ENCODE assay signal across 12 cellular contexts in the genomic region with DNA sequence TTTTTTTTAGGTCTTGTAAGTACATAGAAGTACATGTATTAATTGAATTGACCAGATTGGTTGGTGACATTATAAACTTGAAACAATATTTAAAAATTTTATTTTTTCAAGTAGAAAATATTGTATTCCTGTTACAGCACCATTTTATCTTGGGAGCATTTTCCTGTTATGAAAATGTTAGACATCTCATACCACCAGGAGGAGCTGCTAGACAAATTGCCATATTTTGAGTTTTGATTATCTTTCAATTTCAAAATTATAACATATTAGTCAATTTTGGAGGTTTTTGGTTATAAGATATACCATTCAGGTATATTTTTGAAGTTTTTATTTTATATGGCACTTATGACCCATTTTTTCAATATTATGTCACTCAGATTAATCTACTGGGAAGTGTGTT.
DNase-seq lines count a peak whose midpoint lies in the region; ATAC-seq and TF ChIP-seq lines count a peak whose summit lies in the region.
"Had no signal": no experiment of that assay in that cellular context is flagged by ENCODE, and none has a peak within 500 bp of the region (broad histone marks: within the 10 kb centered on the region; RNA-seq: fewer than 3 reads in every experiment).

No MANE protein-coding gene starts in this region.

- no peak overlapping the region for H2AK5ac ChIP-seq in neuronal stem cell (ENCODE audit: low read depth, low read length)

- H2BK12ac ChIP-seq in neuronal stem cell (ENCODE audit: low read length): no peak overlapping the region

- no peak overlapping the region for H3K27ac ChIP-seq in PC-9
- no peak overlapping the region for H3K27ac ChIP-seq in testis
- H3K27ac ChIP-seq in neuronal stem cell (replicated peaks; ENCODE audit: low read length): no peak overlapping the region

- H3K4me1 ChIP-seq in PC-9 (replicated peaks; ENCODE audit: insufficient read depth): no peaks in the 10 kb centered on the region
- no peaks in the 10 kb centered on the region for H3K4me1 ChIP-seq in testis
- H3K4me1 ChIP-seq in neuronal stem cell (ENCODE audit: control insufficient read depth in 2 of 2, insufficient read depth in 1 of 2, low read depth in 1 of 2, low read length in 2 of 2): no peaks in the 10 kb centered on the region

- H3K36me3 ChIP-seq in PC-9 (ENCODE audit: low read depth) (no peaks in the 10 kb centered on the region), testis (ENCODE audit: low read depth, missing control alignments) (no peaks in the 10 kb centered on the region), neuronal stem cell (replicated peaks in 1 of 2; ENCODE audit: control insufficient read depth in 2 of 2, insufficient read depth in 2 of 2, low read length in 2 of 2) (no peaks in the 10 kb centered on the region)

- DNase-seq in NCI-H1694 treated with DMSO at 0.1 percent for 48 hours (lab: John Stamatoyannopoulos, UW): peak; percentile 6
- no peak for DNase-seq in NCI-H1694 (lab: John Stamatoyannopoulos, UW)
- no peak for DNase-seq in PC-9
- peak; percentile 34 for DNase-seq in fibroblast of peridontal ligament (ENCODE audit: extremely low read depth)
- no peak for DNase-seq in testis
- no peak for DNase-seq in neuronal stem cell (ENCODE audit: low spot score)
- DNase-seq: activated CD4-positive, alpha-beta T cell treated with anti-CD3 and anti-CD28 coated beads, Interleukin-2, amount 50 U/mL, for 48 hours; activated naive CD4-positive, alpha-beta T cell treated with Interleukin-2 at 50 U/mL for 16 hours; GF-D8; NCI-H2029 treated with DMSO at 0.1 percent for 48 hours had no signal

- H3K14ac ChIP-seq in neuronal stem cell (ENCODE audit: low read length): no peak overlapping the region

- TF ChIP-seq CTCF in PC-9 (conservative IDR thresholded peaks at IDR 0.05) (peak; percentile 34), testis (IDR thresholded peaks at IDR 0.05) (peak in 2 of 3 experiments; percentile 3 to 30)

- H3K79me1 ChIP-seq in neuronal stem cell (ENCODE audit: low read depth, low read length): no peaks in the 10 kb centered on the region

- H3K9me2 ChIP-seq in PC-9 (ENCODE audit: insufficient read depth): no peaks in the 10 kb centered on the region

- H2BK120ac ChIP-seq in neuronal stem cell (ENCODE audit: low read depth, low read length): no peak overlapping the region

- intact Hi-C loops in PC-9 (cut with micrococcal nuclease; ENCODE audit: unreplicated experiment): no loop called here
- intact Hi-C loops in testis (cut with DNase I; ENCODE audit: low total_unique reads): no loop called here

- no peaks in the 10 kb centered on the region for H3K79me2 ChIP-seq in PC-9 (ENCODE audit: low read depth)

- H4K91ac ChIP-seq in neuronal stem cell (ENCODE audit: low read depth, low read length, poor library complexity): no peak overlapping the region

- no peak overlapping the region for H3K18ac ChIP-seq in neuronal stem cell (ENCODE audit: low read length)

- no peak for TF ChIP-seq POLR2A in testis (IDR thresholded peaks at IDR 0.05)

- no peak overlapping the region for H3K23ac ChIP-seq in neuronal stem cell (ENCODE audit: low read depth, low read length, poor library complexity)

- H3K4me2 ChIP-seq in PC-9 (no peak overlapping the region), neuronal stem cell (ENCODE audit: insufficient read depth, low read length, poor library complexity, severe bottlenecking) (no peak overlapping the region)

- no peaks in the 10 kb centered on the region for H3F3A ChIP-seq in PC-9 (ENCODE audit: insufficient read depth, low read depth)

- no peak overlapping the region for H2BK15ac ChIP-seq in neuronal stem cell (ENCODE audit: low read length)

- H2BK5ac ChIP-seq in neuronal stem cell (ENCODE audit: low read length): no peak overlapping the region

- no peak overlapping the region for H4K8ac ChIP-seq in neuronal stem cell (ENCODE audit: low read depth, low read length)

- no peak overlapping the region for H3K4me3 ChIP-seq in PC-9
- H3K4me3 ChIP-seq in testis: no peak overlapping the region
- no peak overlapping the region for H3K4me3 ChIP-seq in neuronal stem cell (ENCODE audit: low read length in 2 of 2)

- no TSS peak for BruUV-seq in PC-9 (replicated peaks; lab: Mats Ljungman, UMichigan)

- CTCF ChIA-PET in PC-9 (lab: Charles Lee): interaction anchor here (0.6 kb wide), 1 partner anchor 1973 kb away, joined by 3 read pairs; no protein-coding TSS in a partner anchor

- no peaks in the 10 kb centered on the region for H3K27me3 ChIP-seq in PC-9 (ENCODE audit: insufficient read depth, low read depth)
- no peaks in the 10 kb centered on the region for H3K27me3 ChIP-seq in testis
- H3K27me3 ChIP-seq in neuronal stem cell (ENCODE audit: control insufficient read depth in 3 of 3, insufficient read depth in 3 of 3, low read depth in 1 of 3, low read length in 3 of 3): no peaks in the 10 kb centered on the region

- H2AFZ ChIP-seq in PC-9 (no peak overlapping the region), neuronal stem cell (ENCODE audit: low read length) (no peak overlapping the region)

- H3K9ac ChIP-seq in neuronal stem cell (ENCODE audit: low read depth, low read length, poor library complexity): no peak overlapping the region

- H4K20me1 ChIP-seq in PC-9 (ENCODE audit: insufficient read depth): no peaks in the 10 kb centered on the region

- POLR2A ChIA-PET in PC-9 (lab: Charles Lee; ENCODE audit: unreplicated experiment): interaction anchor here (0.6 kb wide), 1 partner anchor 1307 kb away, joined by 4 read pairs; no protein-coding TSS in a partner anchor

- no peaks in the 10 kb centered on the region for H3K9me3 ChIP-seq in PC-9 (ENCODE audit: insufficient read depth, low read depth)
- no peaks in the 10 kb centered on the region for H3K9me3 ChIP-seq in testis
- H3K9me3 ChIP-seq in neuronal stem cell (replicated peaks in 1 of 2; ENCODE audit: control insufficient read depth in 2 of 2, insufficient read depth in 1 of 2, low read depth in 1 of 2, low read length in 2 of 2): no peaks in the 10 kb centered on the region

- ATAC-seq in GM19452 (IDR thresholded peaks at IDR 0.05; ENCODE audit: unreplicated experiment) (no peak), HG03565 (IDR thresholded peaks at IDR 0.05; ENCODE audit: unreplicated experiment) (no peak)

- no peak overlapping the region for H3K4ac ChIP-seq in neuronal stem cell (ENCODE audit: low read length)

Comparison
In these comparisons a context has a peak if more than half of its experiments do, and no peak if none do; other contexts are left out.
1. DNase-seq: peak in NCI-H1694 treated with DMSO at 0.1 percent for 48 hours (single experiment) and fibroblast of peridontal ligament (single experiment); none in NCI-H1694 (single experiment), PC-9 (0 of 2), testis (single experiment) and neuronal stem cell (single experiment).